19 cellular contexts compared by ENCODE assay signal in genomic region chr2:120919216-120919615, GRCh38.
"Had no signal": no experiment of that assay in that cellular context is flagged by ENCODE, and none has a peak within 500 bp of the region (broad histone marks: within the 10 kb centered on the region; RNA-seq: fewer than 3 reads in every experiment).

No MANE protein-coding gene starts in this region.

- H3K36me3 ChIP-seq: cardiac muscle cell, left ventricle myocardium inferior, lower lobe of right lung, suprapubic skin, transverse colon had no signal

- H3K9me3 ChIP-seq: left ventricle myocardium inferior, lower lobe of right lung, suprapubic skin, transverse colon had no signal

- H3K4me1 Mint-ChIP-seq: endodermal cell, memory B cell, naive B cell had no signal

- H3K4me3 Mint-ChIP-seq: endodermal cell, memory B cell, naive B cell had no signal

- H3K27me3 Mint-ChIP-seq: memory B cell had no signal

- H3K9me3 Mint-ChIP-seq: endodermal cell, memory B cell had no signal

- H3K27me3 ChIP-seq: cardiac muscle cell, foreskin keratinocyte, hepatocyte, suprapubic skin, transverse colon had no signal

- H3K27ac ChIP-seq: cardiac muscle cell, foreskin keratinocyte, suprapubic skin had no signal

- H3K4me3 ChIP-seq: cardiac muscle cell, hepatocyte, left ventricle myocardium inferior, lower lobe of right lung, skin epidermis, suprapubic skin, transverse colon had no signal

- DNase-seq: dermis blood vessel endothelial cell; endodermal cell; erythroblast; foreskin keratinocyte; head of caudate nucleus; left cardiac atrium; left ventricle myocardium inferior; lower lobe of right lung; midbrain; naive B cell; nucleus accumbens; stimulated activated CD4-positive, alpha-beta T cell treated with anti-CD3 and anti-CD28 coated beads, Interleukin-12 subunit alpha, Interleukin-12 subunit beta, amount 100 ng/mL, for 4 hours; stimulated activated naive CD8-positive, alpha-beta T cell treated with anti-CD3 and anti-CD28 coated beads, Interleukin-15, Interleukin-2, amounts not matched to agents 100 U/mL and 50 U/mL, for 24 hours; transverse colon had no signal

- H2AFZ ChIP-seq: hepatocyte had no signal

- H3K27ac Mint-ChIP-seq: endodermal cell, memory B cell had no signal

- H3K36me3 Mint-ChIP-seq: memory B cell, naive B cell had no signal
